In the genomic region with DNA sequence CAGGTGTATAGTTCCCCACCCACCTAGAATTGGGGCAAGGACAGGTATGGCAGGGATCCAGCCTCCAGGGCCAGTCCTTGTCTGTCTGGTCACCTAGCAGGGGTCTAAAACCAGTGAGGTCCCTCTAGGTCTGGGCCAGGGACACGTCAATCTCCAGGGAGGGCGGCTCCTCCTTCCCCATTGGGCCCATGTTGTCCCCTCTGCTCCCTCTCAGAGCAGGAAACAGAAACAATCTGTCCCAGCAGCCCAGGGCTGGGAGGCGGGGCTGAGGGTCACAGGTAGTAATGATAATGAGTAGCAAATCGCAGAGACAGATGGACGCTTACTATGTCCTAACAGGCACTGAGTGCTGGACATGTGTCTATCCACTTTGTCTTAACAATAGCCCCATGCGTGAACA, we compare ENCODE assay signal across 14 cellular contexts. TPM values are rescaled to one million over a fixed set of nuclear protein-coding genes. Genes with fewer than 3 reads are reported as not detected.
A peak's percentile ranks its signal among the peaks of the same experiment; 100 is the strongest.
DNase-seq lines count a peak whose midpoint lies in the region; ATAC-seq and TF ChIP-seq lines count a peak whose summit lies in the region.
"Had no signal": no experiment of that assay in that cellular context is flagged by ENCODE, and none has a peak within 500 bp of the region (broad histone marks: within the 10 kb centered on the region; RNA-seq: fewer than 3 reads in every experiment).

No MANE protein-coding gene starts in this region.

- H3K27ac ChIP-seq in GM23248 (peak overlapping the region; percentile 45), endodermal cell (ENCODE audit: low read depth, low read length) (no peak overlapping the region), trophoblast cell (ENCODE audit: low read depth, low read length) (no peak overlapping the region)
- H3K27ac ChIP-seq: testis had no signal

- H3K27ac Mint-ChIP-seq in endodermal cell, result no peak overlapping the region
- H3K27ac Mint-ChIP-seq: T-helper 2 cell treated with Interferon-gamma antibody and Interleukin-4, amounts not matched to agents 5 μg/mL and 100 μg/mL, for 36 hours had no signal

- H2AK5ac ChIP-seq in trophoblast cell (ENCODE audit: low read length), result no peak overlapping the region

- H4K8ac ChIP-seq in trophoblast cell (ENCODE audit: low read depth, low read length), result no peak overlapping the region

- H3K9me3 Mint-ChIP-seq in endodermal cell, result no peaks in the 10 kb centered on the region
- H3K9me3 Mint-ChIP-seq: T-helper 2 cell treated with Interferon-gamma antibody and Interleukin-4, amounts not matched to agents 5 μg/mL and 100 μg/mL, for 36 hours had no signal

- no peaks in the 10 kb centered on the region for H3K9me3 ChIP-seq in GM23248 (ENCODE audit: low read depth)
- H3K9me3 ChIP-seq in endodermal cell (ENCODE audit: control insufficient read depth, low read length), result no peaks in the 10 kb centered on the region
- H3K9me3 ChIP-seq in trophoblast cell (ENCODE audit: insufficient read depth, low read depth, low read length), result no peaks in the 10 kb centered on the region
- H3K9me3 ChIP-seq: HAP-1, testis had no signal

- H3K4me3 Mint-ChIP-seq in endodermal cell, result no peak overlapping the region
- H3K4me3 Mint-ChIP-seq: T-helper 2 cell treated with Interferon-gamma antibody and Interleukin-4, amounts not matched to agents 5 μg/mL and 100 μg/mL, for 36 hours had no signal

- 76 to 79% methylated on average over 6 of the region's 6 CpGs for WGBS in GM23248 (ENCODE audit: low coverage in 1 of 2, low lambda C conversion rate in 2 of 2, missing lambda C conversion rate in 2 of 2), 2 experiments
- WGBS in endodermal cell (ENCODE audit: insufficient coverage in 1 of 2, insufficient read length in 1 of 2), 2 experiments, result 73 to 95% methylated on average over 4 to 6 of the region's 6 CpGs
- WGBS in trophoblast cell (ENCODE audit: extremely low coverage, insufficient coverage, insufficient read length), result no CpG with 5 or more reads among the region's 6 CpGs

- no peaks in the 10 kb centered on the region for H4K20me1 ChIP-seq in GM23248 (ENCODE audit: insufficient read depth)

- H3K4me1 Mint-ChIP-seq in endodermal cell, result peaks cover 17% of the 10 kb centered on the region

- no peak overlapping the region for H3K4me3 ChIP-seq in GM23248
- H3K4me3 ChIP-seq in endodermal cell (ENCODE audit: low read length), result no peak overlapping the region
- no peak overlapping the region for H3K4me3 ChIP-seq in trophoblast cell (ENCODE audit: low read depth, low read length)
- H3K4me3 ChIP-seq: HAP-1, testis had no signal

- peak overlapping the region; percentile 55 for H3K4me2 ChIP-seq in GM23248 (ENCODE audit: unreplicated experiment)
- no peak overlapping the region for H3K4me2 ChIP-seq in trophoblast cell (ENCODE audit: low read length)

- TF ChIP-seq CTCF in endodermal cell (conservative IDR thresholded peaks at IDR 0.05), result no peak

- no peaks in the 10 kb centered on the region for H3K9me2 ChIP-seq in GM23248 (ENCODE audit: insufficient read depth)

- H2BK120ac ChIP-seq in trophoblast cell (ENCODE audit: insufficient read depth, low read length, poor library complexity), result no peak overlapping the region

- H2BK5ac ChIP-seq in trophoblast cell (ENCODE audit: low read depth, low read length, poor library complexity), result no peak overlapping the region

- DNase-seq in GM23248, result no peak
- DNase-seq in NCI-H69 (lab: John Stamatoyannopoulos, UW), result peak; percentile 83
- peak; percentile 83 for DNase-seq in endodermal cell
- no peak for DNase-seq in trophoblast cell
- no peak for DNase-seq in NCI-H446 (lab: John Stamatoyannopoulos, UW)
- no peak for DNase-seq in GM19240 (ENCODE audit: insufficient read length, low spot score)
- no peak for DNase-seq in left cardiac atrium
- DNase-seq: NCI-H2081 treated with DMSO at 0.1 percent for 48 hours, SIG-M5 had no signal

- no peaks in the 10 kb centered on the region for H3K36me3 ChIP-seq in GM23248 (ENCODE audit: low read depth)
- no peaks in the 10 kb centered on the region for H3K36me3 ChIP-seq in endodermal cell (ENCODE audit: control insufficient read depth, insufficient read depth, low read length)
- no peaks in the 10 kb centered on the region for H3K36me3 ChIP-seq in trophoblast cell (ENCODE audit: control insufficient read depth in 1 of 2, insufficient read depth in 2 of 2, low read length in 2 of 2)
- H3K36me3 ChIP-seq: HAP-1 had no signal

- intact Hi-C loops in left cardiac atrium (cut with DNase I), result no loop called here

- no peaks in the 10 kb centered on the region for H3K79me2 ChIP-seq in GM23248 (ENCODE audit: insufficient read depth)
- H3K79me2 ChIP-seq in trophoblast cell (ENCODE audit: control insufficient read depth, insufficient read depth, low read length, poor library complexity), result peaks cover 2% of the 10 kb centered on the region

- H3K79me1 ChIP-seq in trophoblast cell (ENCODE audit: low read length), result peaks cover 12% of the 10 kb centered on the region

- no peak overlapping the region for H4K91ac ChIP-seq in trophoblast cell (ENCODE audit: low read depth, low read length)

- no peaks in the 10 kb centered on the region for H3K36me3 Mint-ChIP-seq in endodermal cell (ENCODE audit: low read depth)

- H3K4me1 ChIP-seq in GM23248 (ENCODE audit: insufficient read depth) (peaks cover 20% of the 10 kb centered on the region), endodermal cell (ENCODE audit: control insufficient read depth, insufficient read depth, low read length) (peaks cover 2% of the 10 kb centered on the region), trophoblast cell (ENCODE audit: control insufficient read depth in 1 of 2, insufficient read depth in 2 of 2, low read length in 2 of 2) (peaks cover 20 to 27% of the 10 kb centered on the region in 2 experiments)
- H3K4me1 ChIP-seq: HAP-1 had no signal

- H3K9ac ChIP-seq in GM23248, result peak overlapping the region; percentile 10; the same call in 1 of the 2 replicates
- no peak overlapping the region for H3K9ac ChIP-seq in endodermal cell (ENCODE audit: extremely low read depth, low read length, poor library complexity, severe bottlenecking)
- no peak overlapping the region for H3K9ac ChIP-seq in trophoblast cell (ENCODE audit: low read length)

- no peaks in the 10 kb centered on the region; the same call in 1 of the 2 replicates for H3F3A ChIP-seq in GM23248 (ENCODE audit: insufficient read depth)

- H3K14ac ChIP-seq in trophoblast cell (ENCODE audit: low read length), result no peak overlapping the region

- H3K27me3 Mint-ChIP-seq in endodermal cell (ENCODE audit: insufficient read depth), result peaks cover 4% of the 10 kb centered on the region

- peak overlapping the region; percentile 0 for H2BK12ac ChIP-seq in trophoblast cell (ENCODE audit: low read length)

- in situ Hi-C loops in GM23248 (cut with MboI), result no loop called here

- H2AFZ ChIP-seq in GM23248, result no peak overlapping the region
- no peak overlapping the region for H2AFZ ChIP-seq in trophoblast cell (ENCODE audit: insufficient read depth, low read length, poor library complexity)

- H3K4ac ChIP-seq in trophoblast cell (ENCODE audit: low read depth, low read length), result no peak overlapping the region

- H3K23ac ChIP-seq in trophoblast cell (ENCODE audit: low read length), result no peak overlapping the region

- H4K12ac ChIP-seq in trophoblast cell (ENCODE audit: low read depth, low read length), result no peak overlapping the region

- H3K27me3 ChIP-seq in GM23248 (replicated peaks; ENCODE audit: insufficient read depth) (no peaks in the 10 kb centered on the region), endodermal cell (ENCODE audit: control insufficient read depth, insufficient read depth, low read length, poor library complexity, severe bottlenecking) (no peaks in the 10 kb centered on the region), trophoblast cell (ENCODE audit: insufficient read depth, low read length) (no peaks in the 10 kb centered on the region)
- H3K27me3 ChIP-seq: testis had no signal

- no peak overlapping the region for H3K18ac ChIP-seq in trophoblast cell (ENCODE audit: low read length)

- ATAC-seq in HG02884 (IDR thresholded peaks at IDR 0.05; ENCODE audit: unreplicated experiment), result no peak
- no peak for ATAC-seq in left cardiac atrium
- ATAC-seq: left lobe of liver had no signal

RNA-seq across cellular contexts. Expression of a gene that starts 22.8 kb away (rescaled TPM):
- total RNA-seq in GM23248 (2014; rRNA removed; shearing (Covaris generic)), result 1.5 and 1.9 TPM in 2 replicates
- polyA plus RNA-seq in GM23248 (2016; fragmentation: Nextera tagmentation; extraction: Ambion mirVana), result 0.40 and 0.72 TPM in 2 replicates
- total RNA-seq in endodermal cell (1 to 10 TPM; 2.0 to 3.4 TPM), left cardiac atrium (10 to 100 TPM; 36.7 to 39.7 TPM)
- polyA plus RNA-seq in endodermal cell (2013, experiment 1 of 2), result 4.0 TPM
- polyA plus RNA-seq in endodermal cell (2013, experiment 2 of 2), result 3.2 TPM
- 42.4 and 42.7 TPM in 2 replicates for polyA plus RNA-seq in trophoblast cell (2013)

Comparison
In these comparisons a context has a peak if more than half of its experiments do, and no peak if none do; other contexts are left out.
1. DNase-seq: peak in NCI-H69 (single experiment) and endodermal cell (single experiment); none in GM23248 (single experiment), trophoblast cell (0 of 2), NCI-H446 (0 of 2), GM19240 (single experiment) and left cardiac atrium (single experiment).
2. RNA of a gene that starts 22.8 kb away (total RNA-seq): 36.7 to 39.7 TPM in left cardiac atrium; 2.0 to 3.4 TPM in endodermal cell and 1.5 to 1.9 TPM in GM23248; every median in the first group is over 4 times any median in the second.